In genomic region chr2:100621371-100621910, GRCh38 we compare ENCODE assay signal across 28 cellular contexts.
"Had no signal": no experiment of that assay in that cellular context is flagged by ENCODE, and none has a peak within 500 bp of the region (broad histone marks: within the 10 kb centered on the region; RNA-seq: fewer than 3 reads in every experiment).

No MANE protein-coding gene starts in this region.

- H3K9ac ChIP-seq: SK-N-SH had no signal

- H3K4me1 Mint-ChIP-seq: activated CD4-positive, alpha-beta T cell treated with anti-CD3 and anti-CD28 coated beads, Interleukin-2, amount 10 ng/mL, durations not matched to agents 24 days and 14 days had no signal

- H3K4me3 ChIP-seq: MG63, SJSA1 had no signal

- H3K36me3 ChIP-seq: MG63, SJSA1 had no signal

- H3K27me3 ChIP-seq: MG63 had no signal

- H3K9me3 Mint-ChIP-seq: activated CD4-positive, alpha-beta T cell treated with anti-CD3 and anti-CD28 coated beads, Interleukin-2, amount 10 ng/mL, durations not matched to agents 24 days and 14 days; activated CD8-positive, alpha-beta T cell treated with anti-CD3 and anti-CD28 coated beads for 36 hours; activated T-helper 2 cell treated with anti-CD3 and anti-CD28 coated beads, Interferon-gamma antibody, Interleukin-2, Interleukin-4, amounts not matched to agents 10 μg/mL and 5 μg/mL and 100 μg/mL, durations not matched to agents 14 hours and 24 hours and 36 hours; T-helper 1 cell treated with Interleukin-12 subunit alpha and Interleukin-12 subunit beta and Interleukin-4 antibody, amounts not matched to agents 30 μg/mL and 1 μg/mL, for 36 hours; T-helper 2 cell treated with Interferon-gamma antibody and Interleukin-4, amounts not matched to agents 5 μg/mL and 100 μg/mL, for 36 hours had no signal

- H3K27ac Mint-ChIP-seq: activated CD4-positive, alpha-beta T cell treated with anti-CD3 and anti-CD28 coated beads, Interleukin-2, amount 10 ng/mL, durations not matched to agents 24 days and 14 days; activated CD8-positive, alpha-beta T cell treated with anti-CD3 and anti-CD28 coated beads for 36 hours; activated naive CD4-positive, alpha-beta T cell treated with anti-CD3 and anti-CD28 coated beads, Interleukin-2, amount 50 U/mL, for 72 hours; activated T-helper 2 cell treated with anti-CD3 and anti-CD28 coated beads, Interferon-gamma antibody, Interleukin-2, Interleukin-4, amounts not matched to agents 10 μg/mL and 5 μg/mL and 100 μg/mL, durations not matched to agents 14 hours and 24 hours and 36 hours; brain; T-helper 1 cell treated with Interleukin-12 subunit alpha and Interleukin-12 subunit beta and Interleukin-4 antibody, amounts not matched to agents 30 μg/mL and 1 μg/mL, for 36 hours; T-helper 2 cell treated with Interferon-gamma antibody and Interleukin-4, amounts not matched to agents 5 μg/mL and 100 μg/mL, for 36 hours had no signal

- H3K36me3 Mint-ChIP-seq: brain had no signal

- H3K9me3 ChIP-seq: MG63, SK-N-SH had no signal

- H3K4me3 Mint-ChIP-seq: activated CD4-positive, alpha-beta T cell treated with anti-CD3 and anti-CD28 coated beads, Interleukin-2, amount 10 ng/mL, durations not matched to agents 24 days and 14 days; activated CD8-positive, alpha-beta T cell treated with anti-CD3 and anti-CD28 coated beads for 36 hours; brain; T-helper 1 cell treated with Interleukin-12 subunit alpha and Interleukin-12 subunit beta and Interleukin-4 antibody, amounts not matched to agents 30 μg/mL and 1 μg/mL, for 36 hours; T-helper 2 cell treated with Interferon-gamma antibody and Interleukin-4, amounts not matched to agents 5 μg/mL and 100 μg/mL, for 36 hours had no signal

- H3K27ac ChIP-seq: SJSA1 had no signal

- H3K4me1 ChIP-seq: SJSA1 had no signal

- H3K4me2 ChIP-seq: SK-N-SH had no signal

- H3K27me3 Mint-ChIP-seq: activated CD8-positive, alpha-beta T cell treated with anti-CD3 and anti-CD28 coated beads for 36 hours had no signal

- DNase-seq: activated CD4-positive, alpha-beta T cell treated with anti-CD3 and anti-CD28 coated beads, Interleukin-2, amount 10 ng/mL, durations not matched to agents 24 days and 14 days; activated CD4-positive, alpha-beta T cell treated with anti-CD3 and anti-CD28 coated beads, Interleukin-2, amount 50 U/mL, for 4 hours; activated CD8-positive, alpha-beta T cell treated with anti-CD3 and anti-CD28 coated beads for 36 hours; activated gamma-delta T cell; activated naive CD4-positive, alpha-beta T cell treated with Interleukin-2 at 50 U/mL for 16 hours; activated T-cell treated with anti-CD3 and anti-CD28 coated beads, Interleukin-2, amount 50 U/mL, for 1 hour; anterior cingulate cortex; Kasumi-1; KG1; MG63; NCI-H1048; NCI-H1105 treated with DMSO at 0.1 percent for 48 hours; NCI-H1436; NCI-H1694; NCI-H1930; NCI-H2081 treated with DMSO at 0.1 percent for 48 hours; NCI-H226; NCI-H446 treated with DMSO at 0.1 percent for 48 hours; NCI-H524; RPMI8226; SHP77 treated with DMSO at 0.1 percent for 48 hours; SK-N-SH had no signal
